In the genomic region with DNA sequence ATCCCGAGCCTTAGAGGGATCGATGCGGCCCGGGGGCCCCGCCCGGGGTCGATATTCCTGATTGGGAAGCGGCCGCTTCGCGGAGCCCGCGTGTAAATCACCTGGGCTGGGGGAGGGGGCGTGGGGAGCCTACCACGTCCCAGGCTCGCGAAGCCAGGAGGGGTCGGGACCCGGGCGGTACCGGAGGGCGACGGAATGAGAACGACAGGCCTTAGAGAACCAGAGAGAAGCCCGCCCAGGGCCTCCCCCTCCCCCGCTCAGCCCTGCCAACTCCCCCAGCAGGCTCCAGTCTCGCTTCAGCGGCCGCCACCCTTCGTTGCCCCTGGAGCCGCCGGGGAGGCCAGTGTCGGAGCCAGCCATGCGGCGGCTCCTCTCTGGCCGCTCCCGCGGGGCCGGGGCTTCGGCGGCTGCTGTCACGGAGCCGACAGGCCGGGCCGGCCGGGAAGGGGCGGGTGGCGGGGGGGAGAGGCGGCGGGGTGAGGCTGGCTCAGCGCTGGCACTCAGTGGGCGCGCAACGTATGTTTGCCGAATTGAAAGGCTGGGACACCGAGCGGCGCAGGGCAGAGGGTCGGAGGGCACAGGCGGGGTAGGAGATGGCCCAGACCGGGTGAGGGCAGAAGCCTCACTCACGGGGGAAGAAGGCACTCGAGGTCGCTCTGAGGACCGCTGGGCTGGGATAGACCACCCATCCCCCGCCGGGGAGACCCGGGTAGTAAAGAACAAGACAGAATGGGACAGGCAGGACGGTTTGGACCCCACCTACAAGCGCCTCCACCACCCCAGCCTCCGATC, we compare ENCODE assay signal across 6 cellular contexts. TPM values are rescaled to one million over a fixed set of nuclear protein-coding genes. Genes with fewer than 3 reads are reported as not detected.
DNase-seq lines count a peak whose midpoint lies in the region; ATAC-seq and TF ChIP-seq lines count a peak whose summit lies in the region.

No MANE protein-coding gene starts in this region.

- H3K4me3 ChIP-seq in A673 (ENCODE audit: low read depth, low read length, poor library complexity, severe bottlenecking) (peak overlapping the region; percentile 51), colonic mucosa (peak overlapping the region; percentile 14)

- peaks cover 33% of the 10 kb centered on the region for H3K4me1 Mint-ChIP-seq in progenitor cell of endocrine pancreas (ENCODE audit: low read depth)

- no peaks in the 10 kb centered on the region for H3K36me3 Mint-ChIP-seq in progenitor cell of endocrine pancreas (ENCODE audit: insufficient read depth)

- H3K9me3 ChIP-seq in A673 (ENCODE audit: low read depth, low read length, poor library complexity, severe bottlenecking): no peaks in the 10 kb centered on the region
- H3K9me3 ChIP-seq in colonic mucosa: no peaks in the 10 kb centered on the region

- no TSS peak for BruUV-seq in A673 (replicated peaks; lab: Mats Ljungman, UMichigan)

- TF ChIP-seq CTCF in A673 (conservative IDR thresholded peaks at IDR 0.05; ENCODE audit: low read depth, low read length): no peak
- TF ChIP-seq CTCF in colonic mucosa (IDR thresholded peaks at IDR 0.05): no peak
- no peak for TF ChIP-seq CTCF in progenitor cell of endocrine pancreas (IDR thresholded peaks at IDR 0.05; ENCODE audit: unreplicated experiment)

- H3K27me3 ChIP-seq in A673 (replicated peaks; ENCODE audit: insufficient read depth, low read depth, low read length, poor library complexity) (peaks cover 14% of the 10 kb centered on the region), colonic mucosa (peaks cover 58% of the 10 kb centered on the region)

- CTCF ChIA-PET in A673 (lab: Charles Lee): no interaction called here

- H3K9me3 Mint-ChIP-seq in progenitor cell of endocrine pancreas (ENCODE audit: low read depth): no peaks in the 10 kb centered on the region

- H3K27ac Mint-ChIP-seq in progenitor cell of endocrine pancreas: peak overlapping the region; percentile 79

- peaks cover 37% of the 10 kb centered on the region for H3K4me1 ChIP-seq in A673 (ENCODE audit: insufficient read depth, low read length, poor library complexity, severe bottlenecking)
- H3K4me1 ChIP-seq in colonic mucosa: peaks cover 42% of the 10 kb centered on the region

- H3K4me3 Mint-ChIP-seq in progenitor cell of endocrine pancreas (ENCODE audit: low read depth): peak overlapping the region; percentile 80

- POLR2A ChIA-PET in A673 (lab: Charles Lee; ENCODE audit: low non-redundant PET): no interaction called here

- no peak overlapping the region for H3K27ac ChIP-seq in A673 (ENCODE audit: low read depth, low read length, poor library complexity, severe bottlenecking)
- no peak overlapping the region for H3K27ac ChIP-seq in colonic mucosa

- ATAC-seq in HG03108 (IDR thresholded peaks at IDR 0.05; ENCODE audit: unreplicated experiment): peak; percentile 45
- no peak for ATAC-seq in GM18870 (IDR thresholded peaks at IDR 0.05; ENCODE audit: unreplicated experiment)

- DNase-seq in A673 (ENCODE audit: low spot score): peak; percentile 50
- DNase-seq in colonic mucosa: no peak
- DNase-seq in progenitor cell of endocrine pancreas (ENCODE audit: low spot score, unreplicated experiment): peak; percentile 68
- DNase-seq in middle frontal gyrus (ENCODE audit: extremely low spot score, low spot score): no peak

- H3K36me3 ChIP-seq in A673 (ENCODE audit: insufficient read depth, low read length, poor library complexity, severe bottlenecking) (no peaks in the 10 kb centered on the region), colonic mucosa (no peaks in the 10 kb centered on the region)

- peaks cover 22% of the 10 kb centered on the region for H3K27me3 Mint-ChIP-seq in progenitor cell of endocrine pancreas

- H3K9ac ChIP-seq in colonic mucosa (ENCODE audit: low read depth in 2 of 2, low read length in 2 of 2): peak overlapping the region in 1 of 2 donors; percentile 37

- intact Hi-C loops in A673 (cut with micrococcal nuclease; ENCODE audit: unreplicated experiment): no loop called here
- intact Hi-C loops in colonic mucosa (cut with DNase I): no loop called here

RNA-seq across cellular contexts. Expression of gene DNAJC22, which starts 1.4 kb away (rescaled TPM):
- total RNA-seq in A673 (2021) (1.9 and 3.0 TPM in 2 replicates), colonic mucosa (10 to 100 TPM; 29.0 to 34.2 TPM), progenitor cell of endocrine pancreas (36.0 and 38.7 TPM in 2 replicates)

RNA-seq across cellular contexts. Expression of gene C1QL4, which starts 8.3 kb away (rescaled TPM):
- 0.41 and 1.0 TPM in 2 replicates for total RNA-seq in A673 (2021)
- not detected for total RNA-seq in colonic mucosa
- total RNA-seq in progenitor cell of endocrine pancreas: 0.64 and 0.79 TPM in 2 replicates

RNA-seq across cellular contexts. Expression of gene SPATS2, which starts 22.0 kb away (rescaled TPM):
- total RNA-seq in A673 (2021) (80.5 and 82.8 TPM in 2 replicates), colonic mucosa (10 to 100 TPM; 17.2 to 21.9 TPM), progenitor cell of endocrine pancreas (84.4 and 87.1 TPM in 2 replicates)

RNA-seq across cellular contexts. Expression of gene TROAP, which starts 22.2 kb away (rescaled TPM):
- total RNA-seq in A673 (2021) (121 and 124 TPM in 2 replicates), colonic mucosa (10 to 100 TPM; 11.8 to 51.8 TPM), progenitor cell of endocrine pancreas (44.7 and 44.9 TPM in 2 replicates)

RNA-seq across cellular contexts. Expression of gene PRPH, which starts 50.3 kb away (rescaled TPM):
- not detected in 2 replicates for total RNA-seq in A673 (2021)
- total RNA-seq in colonic mucosa: 10 to 100 TPM in 1 of 2 donors, 1 to 10 TPM in 1; 3.9 to 21.9 TPM
- 0.60 and 0.62 TPM in 2 replicates for total RNA-seq in progenitor cell of endocrine pancreas

Comparison
In these comparisons a context has a peak if more than half of its experiments do, and no peak if none do; other contexts are left out.
1. DNase-seq: peak in A673 (single experiment) and progenitor cell of endocrine pancreas (single experiment); none in colonic mucosa (single experiment) and middle frontal gyrus (single experiment).